ENCODE assay signal across 9 cellular contexts in the genomic region with DNA sequence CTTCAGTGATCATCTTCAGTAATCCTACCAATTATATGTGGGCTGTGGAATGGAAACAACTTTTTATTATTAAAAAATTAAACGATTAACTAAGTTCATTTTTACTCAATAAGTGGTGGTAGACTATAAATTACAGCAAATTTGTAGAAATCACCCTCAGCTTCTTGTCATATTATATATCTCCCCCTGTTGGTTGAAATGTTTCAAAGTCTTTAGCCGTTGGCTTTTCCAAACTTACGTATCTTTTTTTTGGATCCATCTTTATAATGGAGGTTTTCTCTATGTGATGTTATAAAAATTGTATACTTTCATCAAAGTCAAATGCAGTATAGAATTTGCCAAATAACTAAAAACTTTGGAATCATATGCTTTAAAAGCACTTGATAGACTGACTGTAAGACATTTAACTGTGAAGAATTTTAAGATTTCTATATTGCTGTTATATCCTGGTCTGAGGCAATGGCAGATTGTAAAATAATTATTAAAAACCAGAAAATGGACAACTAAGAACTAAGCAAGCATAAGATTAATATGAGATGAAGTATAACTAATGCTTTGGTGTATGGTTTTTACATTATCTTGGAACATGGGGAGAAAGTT. TPM values are rescaled to one million over a fixed set of nuclear protein-coding genes. Genes with fewer than 3 reads are reported as not detected.
DNase-seq lines count a peak whose midpoint lies in the region; ATAC-seq and TF ChIP-seq lines count a peak whose summit lies in the region.
"Had no signal": no experiment of that assay in that cellular context is flagged by ENCODE, and none has a peak within 500 bp of the region (broad histone marks: within the 10 kb centered on the region; RNA-seq: fewer than 3 reads in every experiment).

No MANE protein-coding gene starts in this region.

- no peak overlapping the region for H3K4me3 Mint-ChIP-seq in T-helper 17 cell

- H3K27ac ChIP-seq in dorsolateral prefrontal cortex: no peak overlapping the region

- peaks cover 26% of the 10 kb centered on the region for H3K36me3 Mint-ChIP-seq in T-helper 17 cell (ENCODE audit: low read depth)

- no peak overlapping the region for H3K4me3 ChIP-seq in dorsolateral prefrontal cortex

- H3K9me3 ChIP-seq in T-helper 17 cell (ENCODE audit: control insufficient read depth, low read length, poor library complexity, severe bottlenecking): no peaks in the 10 kb centered on the region

- peaks cover 19% of the 10 kb centered on the region for H3K4me1 Mint-ChIP-seq in T-helper 17 cell

- DNase-seq in ELR (ENCODE audit: low read depth) (peak; percentile 64), NCI-H2227 (lab: John Stamatoyannopoulos, UW; ENCODE audit: unreplicated experiment) (peak; percentile 33), dorsolateral prefrontal cortex (no peak), pons (ENCODE audit: low spot score) (peak; percentile 18), T-helper 17 cell (no peak), GF-D8 (lab: John Stamatoyannopoulos, UW) (no peak), NCI-H2029 (lab: John Stamatoyannopoulos, UW) (no peak)
- DNase-seq: right cardiac atrium had no signal

- no peaks in the 10 kb centered on the region for H3K27me3 Mint-ChIP-seq in T-helper 17 cell

- intact Hi-C loops in dorsolateral prefrontal cortex (cut with DNase I): no loop called here

- no peaks in the 10 kb centered on the region for H3K27me3 ChIP-seq in dorsolateral prefrontal cortex

- ATAC-seq in T-helper 17 cell (no peak), GM19397 (IDR thresholded peaks at IDR 0.05; ENCODE audit: unreplicated experiment) (no peak)
- ATAC-seq: right cardiac atrium had no signal

- TF ChIP-seq CTCF in dorsolateral prefrontal cortex (IDR thresholded peaks at IDR 0.05 in 54 of 56, conservative IDR thresholded peaks at IDR 0.05 in 2 of 56; ENCODE audit: low read depth in 1 of 56, partially characterized antibody in 56 of 56): peak in 53 of 56 donors; percentile 12 to 62 (median 40)

- no peak overlapping the region for H3K27ac Mint-ChIP-seq in T-helper 17 cell

RNA-seq across cellular contexts. Expression of gene ATP11B, which starts 44.7 kb away (rescaled TPM):
- total RNA-seq in dorsolateral prefrontal cortex (10 to 100 TPM; 29.5 to 78.3 (median 50.7) TPM), T-helper 17 cell (100 to 1,000 TPM; 121 to 145 TPM)

Comparison
In these comparisons a context has a peak if more than half of its experiments do, and no peak if none do; other contexts are left out.
1. DNase-seq: peak in ELR (single experiment), NCI-H2227 (single experiment) and pons (single experiment); none in dorsolateral prefrontal cortex (0 of 10), T-helper 17 cell (0 of 3), GF-D8 (single experiment) and NCI-H2029 (single experiment).